In genomic region chrX:5648941-5649568, GRCh38 we compare ENCODE assay signal across 30 cellular contexts.
DNase-seq lines count a peak whose midpoint lies in the region; ATAC-seq, FAIRE-seq and TF ChIP-seq lines count a peak whose summit lies in the region.
"Had no signal": no experiment of that assay in that cellular context is flagged by ENCODE, and none has a peak within 500 bp of the region (broad histone marks: within the 10 kb centered on the region; RNA-seq: fewer than 3 reads in every experiment).

No MANE protein-coding gene starts in this region.

- DNase-seq in GM12891 (ENCODE audit: insufficient read length, low spot score): no peak
- DNase-seq in endodermal cell: peak; percentile 81
- peak; percentile 34 for DNase-seq in iPS-NIHi11 (ENCODE audit: low spot score)
- no peak for DNase-seq in mucosa of descending colon
- no peak for DNase-seq in A172 (ENCODE audit: low spot score)
- DNase-seq: CD4-positive, CD25-positive, alpha-beta regulatory T cell; DMS153; DND-41; GM23248; Kasumi-1; NCI-H1092 treated with DMSO at 0.1 percent for 48 hours; NCI-H1436; NCI-H187; NCI-H2081 treated with DMSO at 0.1 percent for 48 hours; NCI-H2171; NCI-H226; NCI-H524; NCI-H748 treated with DMSO at 0.1 percent for 48 hours; PC-9; Right ventricle myocardium superior; RPMI8226; T-helper 1 cell had no signal

- 68% methylated on average over 10 of the region's 12 CpGs; no CpG with 5 or more reads in 1 of the 2 experiments for WGBS in endodermal cell (ENCODE audit: insufficient coverage in 1 of 2, insufficient read length in 1 of 2), 2 experiments

- peak overlapping the region; percentile 87 for H3K9ac ChIP-seq in HUES6 (ENCODE audit: low read length)
- no peak overlapping the region for H3K9ac ChIP-seq in endodermal cell (ENCODE audit: extremely low read depth, low read length, poor library complexity, severe bottlenecking)
- H3K9ac ChIP-seq: BLaER1, GM23248 had no signal

- H3K4me3 Mint-ChIP-seq in endodermal cell: peak overlapping the region; percentile 18
- H3K4me3 Mint-ChIP-seq: CD4-positive, CD25-positive, alpha-beta regulatory T cell had no signal

- peak; percentile 79 for FAIRE-seq in GM12891 (lab: Jason Lieb, UNC)
- FAIRE-seq: A204.1, G401.6, K562 had no signal

- H3K27me3 ChIP-seq in HUES6 (ENCODE audit: control insufficient read depth, insufficient read depth, low read length): no peaks in the 10 kb centered on the region
- H3K27me3 ChIP-seq in endodermal cell (ENCODE audit: control insufficient read depth, insufficient read depth, low read length, poor library complexity, severe bottlenecking): no peaks in the 10 kb centered on the region
- H3K27me3 ChIP-seq: BLaER1 had no signal

- intact Hi-C loops in mucosa of descending colon (cut with DNase I, micrococcal nuclease): no loop called here

- H3K36me3 ChIP-seq in HUES6 (ENCODE audit: control insufficient read depth, insufficient read depth, low read length): peaks cover 3% of the 10 kb centered on the region; the same call in 1 of the 2 replicates
- peaks cover 42% of the 10 kb centered on the region for H3K36me3 ChIP-seq in endodermal cell (ENCODE audit: control insufficient read depth, insufficient read depth, low read length)
- H3K36me3 ChIP-seq in mucosa of descending colon (ENCODE audit: low read depth): no peaks in the 10 kb centered on the region
- H3K36me3 ChIP-seq: BLaER1 had no signal

- TF ChIP-seq CTCF in endodermal cell (conservative IDR thresholded peaks at IDR 0.05) (no peak), mucosa of descending colon (IDR thresholded peaks at IDR 0.05) (no peak)

- H3K27me3 Mint-ChIP-seq in endodermal cell (ENCODE audit: insufficient read depth): no peaks in the 10 kb centered on the region
- H3K27me3 Mint-ChIP-seq: CD4-positive, CD25-positive, alpha-beta regulatory T cell had no signal

- H3K27ac Mint-ChIP-seq in endodermal cell: peak overlapping the region; percentile 59
- H3K27ac Mint-ChIP-seq: CD4-positive, CD25-positive, alpha-beta regulatory T cell had no signal

- no peaks in the 10 kb centered on the region for H3K9me3 ChIP-seq in HUES6 (ENCODE audit: control insufficient read depth, insufficient read depth, low read depth, low read length)
- peaks cover 32% of the 10 kb centered on the region for H3K9me3 ChIP-seq in endodermal cell (ENCODE audit: control insufficient read depth, low read length)
- H3K9me3 ChIP-seq in mucosa of descending colon: no peaks in the 10 kb centered on the region
- H3K9me3 ChIP-seq: BLaER1 had no signal

- H3K27ac ChIP-seq in HUES6 (ENCODE audit: low read depth, low read length) (peak overlapping the region; percentile 87), endodermal cell (ENCODE audit: low read depth, low read length) (no peak overlapping the region)
- H3K27ac ChIP-seq: BLaER1, GM23248, HL-60, PC-9 had no signal

- H3K4me1 ChIP-seq in HUES6 (ENCODE audit: control insufficient read depth, insufficient read depth, low read length) (peaks cover 59% of the 10 kb centered on the region), endodermal cell (ENCODE audit: control insufficient read depth, insufficient read depth, low read length) (no peaks in the 10 kb centered on the region), mucosa of descending colon (ENCODE audit: low read depth) (no peaks in the 10 kb centered on the region)

- H3K4me3 ChIP-seq in HUES6 (ENCODE audit: low read depth, low read length) (peak overlapping the region; percentile 52), endodermal cell (ENCODE audit: low read length) (peak overlapping the region; percentile 17), mucosa of descending colon (no peak overlapping the region)
- H3K4me3 ChIP-seq: BLaER1, GM23248, K562, PC-9 had no signal

- peaks cover 27% of the 10 kb centered on the region for H3K9me3 Mint-ChIP-seq in endodermal cell

- H3K4me1 Mint-ChIP-seq in endodermal cell: peaks cover 56% of the 10 kb centered on the region
- H3K4me1 Mint-ChIP-seq: CD4-positive, CD25-positive, alpha-beta regulatory T cell had no signal

- ATAC-seq in mucosa of descending colon: no peak
- no peak for ATAC-seq in GM19351 (IDR thresholded peaks at IDR 0.05; ENCODE audit: unreplicated experiment)
- ATAC-seq in GM21381 (IDR thresholded peaks at IDR 0.05; ENCODE audit: unreplicated experiment): no peak
- ATAC-seq: K562 had no signal

- H3K36me3 Mint-ChIP-seq in endodermal cell (ENCODE audit: low read depth): peaks cover 46% of the 10 kb centered on the region
- H3K36me3 Mint-ChIP-seq: CD4-positive, CD25-positive, alpha-beta regulatory T cell had no signal

- TF ChIP-seq POLR2A in GM12891 (IDR thresholded peaks at IDR 0.05; ENCODE audit: low read depth, low read length): no peak

TF ChIP-seq in GM12891, 5 proteins besides CTCF, POLR2A, EP300 and RAD21:
- TF ChIP-seq PAX5 (IDR thresholded peaks at IDR 0.05; ENCODE audit: insufficient read depth, low read length, severe bottlenecking): no peak
- TF ChIP-seq POU2F2 (IDR thresholded peaks at IDR 0.05; ENCODE audit: low read depth, low read length): no peak
- no peak for TF ChIP-seq SPI1 (IDR thresholded peaks at IDR 0.05; ENCODE audit: low read depth, low read length)
- TF ChIP-seq TAF1 (IDR thresholded peaks at IDR 0.05; ENCODE audit: low read depth, low read length): no peak
- no peak for TF ChIP-seq POLR2AphosphoS5 (IDR thresholded peaks at IDR 0.05; ENCODE audit: low read depth, low read length)
TF ChIP-seq in GM12891: peak in this region for 0.

Comparison
In these comparisons a context has a peak if more than half of its experiments do, and no peak if none do; other contexts are left out.
1. DNase-seq: peak in endodermal cell (single experiment) and iPS-NIHi11 (single experiment); none in GM12891 (single experiment), mucosa of descending colon (0 of 3) and A172 (single experiment).